Comparison of ENCODE assay signal across 30 cellular contexts in genomic region chr20:63881451-63882226, GRCh38. TPM values are rescaled to one million over a fixed set of nuclear protein-coding genes. Genes with fewer than 3 reads are reported as not detected.
"Had no signal": no experiment of that assay in that cellular context is flagged by ENCODE, and none has a peak within 500 bp of the region (broad histone marks: within the 10 kb centered on the region; RNA-seq: fewer than 3 reads in every experiment).

No MANE protein-coding gene starts in this region.

- H3K36me3 ChIP-seq: prostate gland had no signal

- H3K27me3 ChIP-seq: dorsolateral prefrontal cortex, left lung, right atrium auricular region, upper lobe of left lung had no signal

- H3K4me3 ChIP-seq: dorsolateral prefrontal cortex, left lung, prostate gland, right atrium auricular region, skin epidermis, thoracic aorta, upper lobe of left lung had no signal

- ATAC-seq: activated CD8-positive, alpha-beta memory T cell treated with anti-CD3 and anti-CD28 coated beads, Interleukin-2, amount 10 ng/mL, durations not matched to agents 7 days and 5 days; activated T-helper 17 cell treated with anti-CD3 and anti-CD28 coated beads, Interleukin-2, amount 50 U/mL, for 72 hours; left lung; stimulated activated effector memory CD8-positive, alpha-beta T cell treated with anti-CD3 and anti-CD28 coated beads, Interleukin-12 subunit alpha, Interleukin-12 subunit beta, amount 100 ng/mL, for 72 hours had no signal

- H3K36me3 Mint-ChIP-seq: activated naive CD8-positive, alpha-beta T cell treated with anti-CD3 and anti-CD28 coated beads for 36 hours had no signal

- FAIRE-seq: colon, keratinocyte had no signal

- H3K9me3 ChIP-seq: left lung, prostate gland, right atrium auricular region, thoracic aorta, upper lobe of left lung had no signal

- H3K27me3 Mint-ChIP-seq: activated B cell treated with CpG ODN at 0.5 μM for 24 hours; activated CD4-positive, alpha-beta memory T cell treated with anti-CD3 and anti-CD28 coated beads, Interleukin-2, amount 10 ng/mL, durations not matched to agents 7 days and 5 days; activated CD8-positive, alpha-beta memory T cell treated with anti-CD3 and anti-CD28 coated beads, Interleukin-2, amount 10 ng/mL, durations not matched to agents 7 days and 5 days; activated naive CD8-positive, alpha-beta T cell treated with anti-CD3 and anti-CD28 coated beads for 36 hours; activated T-helper 17 cell treated with anti-CD3 and anti-CD28 coated beads, Interleukin-2, amount 50 U/mL, for 72 hours had no signal

- DNase-seq: activated B cell treated with CpG ODN at 0.5 μM for 24 hours; activated CD4-positive, alpha-beta memory T cell treated with anti-CD3 and anti-CD28 coated beads, Interleukin-2, amount 10 ng/mL, durations not matched to agents 7 days and 5 days; activated CD4-positive, alpha-beta T cell treated with anti-CD3 and anti-CD28 coated beads for 4 hours; activated CD8-positive, alpha-beta memory T cell treated with anti-CD3 and anti-CD28 coated beads, Interleukin-2, amount 10 ng/mL, durations not matched to agents 7 days and 5 days; activated naive CD4-positive, alpha-beta T cell; activated naive CD8-positive, alpha-beta T cell treated with anti-CD3 and anti-CD28 coated beads for 36 hours; activated T-cell treated with anti-CD3 and anti-CD28 coated beads, Interleukin-2, amount 50 U/mL, for 1 hour; amygdala; foreskin fibroblast; hippocampal formation; mammary epithelial cell; stimulated activated CD4-positive, alpha-beta T cell treated with anti-CD3 and anti-CD28 coated beads, Interleukin-4, amount 100 ng/mL, for 24 hours had no signal

- H3K4me1 ChIP-seq: upper lobe of left lung had no signal

- H3K27ac Mint-ChIP-seq: activated B cell treated with CpG ODN at 0.5 μM for 24 hours; activated CD4-positive, alpha-beta memory T cell treated with anti-CD3 and anti-CD28 coated beads, Interleukin-2, amount 10 ng/mL, durations not matched to agents 7 days and 5 days; activated CD8-positive, alpha-beta memory T cell treated with anti-CD3 and anti-CD28 coated beads, Interleukin-2, amount 10 ng/mL, durations not matched to agents 7 days and 5 days; activated naive CD8-positive, alpha-beta T cell treated with anti-CD3 and anti-CD28 coated beads for 36 hours; activated T-helper 17 cell treated with anti-CD3 and anti-CD28 coated beads, Interleukin-2, amount 50 U/mL, for 72 hours; stimulated activated effector memory CD8-positive, alpha-beta T cell treated with anti-CD3 and anti-CD28 coated beads, Interleukin-12 subunit alpha, Interleukin-12 subunit beta, amount 100 ng/mL, for 72 hours had no signal

- H3K27ac ChIP-seq: epithelial cell of prostate, left lung, right atrium auricular region, skin epidermis, thoracic aorta, upper lobe of left lung had no signal

- H3K4me3 Mint-ChIP-seq: activated B cell treated with CpG ODN at 0.5 μM for 24 hours; activated CD4-positive, alpha-beta memory T cell treated with anti-CD3 and anti-CD28 coated beads, Interleukin-2, amount 10 ng/mL, durations not matched to agents 7 days and 5 days; activated CD8-positive, alpha-beta memory T cell treated with anti-CD3 and anti-CD28 coated beads, Interleukin-2, amount 10 ng/mL, durations not matched to agents 7 days and 5 days; activated naive CD8-positive, alpha-beta T cell treated with anti-CD3 and anti-CD28 coated beads for 36 hours; activated T-helper 17 cell treated with anti-CD3 and anti-CD28 coated beads, Interleukin-2, amount 50 U/mL, for 72 hours; stimulated activated effector memory CD8-positive, alpha-beta T cell treated with anti-CD3 and anti-CD28 coated beads, Interleukin-12 subunit alpha, Interleukin-12 subunit beta, amount 100 ng/mL, for 72 hours had no signal

- H3K4me1 Mint-ChIP-seq: activated B cell treated with CpG ODN at 0.5 μM for 24 hours; activated naive CD8-positive, alpha-beta T cell treated with anti-CD3 and anti-CD28 coated beads for 36 hours; activated T-helper 17 cell treated with anti-CD3 and anti-CD28 coated beads, Interleukin-2, amount 50 U/mL, for 72 hours had no signal

- H3K9me3 Mint-ChIP-seq: activated B cell treated with CpG ODN at 0.5 μM for 24 hours; activated CD4-positive, alpha-beta memory T cell treated with anti-CD3 and anti-CD28 coated beads, Interleukin-2, amount 10 ng/mL, durations not matched to agents 7 days and 5 days; activated naive CD8-positive, alpha-beta T cell treated with anti-CD3 and anti-CD28 coated beads for 36 hours; activated T-helper 17 cell treated with anti-CD3 and anti-CD28 coated beads, Interleukin-2, amount 50 U/mL, for 72 hours; stimulated activated effector memory CD8-positive, alpha-beta T cell treated with anti-CD3 and anti-CD28 coated beads, Interleukin-12 subunit alpha, Interleukin-12 subunit beta, amount 100 ng/mL, for 72 hours had no signal

RNA-seq across cellular contexts. Expression of gene ABHD16B, which starts 20.3 kb away (rescaled TPM):
- total RNA-seq: activated B cell treated with CpG ODN at 0.5 μM for 24 hours; activated CD4-positive, alpha-beta memory T cell treated with anti-CD3 and anti-CD28 coated beads, Interleukin-2, amount 10 ng/mL, durations not matched to agents 7 days and 5 days; activated CD8-positive, alpha-beta memory T cell treated with anti-CD3 and anti-CD28 coated beads, Interleukin-2, amount 10 ng/mL, durations not matched to agents 7 days and 5 days; activated naive CD8-positive, alpha-beta T cell treated with anti-CD3 and anti-CD28 coated beads for 36 hours; cardiac septum; glomerular endothelial cell; mammary epithelial cell; myocyte; osteocyte; right atrium auricular region; T-helper 2 cell treated with Interferon-gamma antibody and Interleukin-4, amounts not matched to agents 100 ng/mL and 5 ng/mL, for 36 hours; thoracic aorta had no signal
- polyA plus RNA-seq: keratinocyte, mammary epithelial cell, neural cell had no signal
